13 cellular contexts compared by ENCODE assay signal in the genomic region with DNA sequence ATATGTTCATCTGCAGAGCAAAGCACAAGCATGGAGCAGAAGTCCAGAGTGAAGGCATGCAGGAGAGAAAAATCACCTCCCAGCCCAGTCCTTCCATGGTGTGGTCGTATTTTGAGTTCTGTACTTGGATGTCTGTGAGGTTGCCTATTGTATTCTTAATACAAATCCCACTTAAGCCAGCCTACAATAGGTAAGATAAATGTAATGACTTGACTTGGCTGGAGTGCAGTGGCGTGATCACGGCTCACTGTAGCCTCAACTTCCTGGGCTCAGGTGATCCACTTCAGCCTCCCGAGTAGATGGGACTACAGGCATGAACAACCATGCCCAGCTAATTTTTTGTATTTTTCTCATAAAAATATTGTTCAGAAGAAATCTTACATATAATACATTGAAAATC. TPM values are rescaled to one million over a fixed set of nuclear protein-coding genes. Genes with fewer than 3 reads are reported as not detected.
"Had no signal": no experiment of that assay in that cellular context is flagged by ENCODE, and none has a peak within 500 bp of the region (broad histone marks: within the 10 kb centered on the region; RNA-seq: fewer than 3 reads in every experiment).

No MANE protein-coding gene starts in this region.

RNA-seq across cellular contexts. Expression of a gene that starts 6.8 kb away (rescaled TPM):
- total RNA-seq: stomach, suprapubic skin, temporal lobe, thyroid gland, transverse colon, upper lobe of left lung, upper lobe of right lung, ureter, urinary bladder, uterus, vagina had no signal
- polyA plus RNA-seq: stomach, urinary bladder had no signal

RNA-seq across cellular contexts. Expression of a gene that starts 31.3 kb away (rescaled TPM):
- total RNA-seq: thoracic aorta, thyroid gland, tibial nerve, transverse colon, upper lobe of right lung, ureter, urinary bladder, uterus, vagina had no signal
- polyA plus RNA-seq: urinary bladder had no signal
